ENCODE assay signal across 8 cellular contexts in the genomic region with DNA sequence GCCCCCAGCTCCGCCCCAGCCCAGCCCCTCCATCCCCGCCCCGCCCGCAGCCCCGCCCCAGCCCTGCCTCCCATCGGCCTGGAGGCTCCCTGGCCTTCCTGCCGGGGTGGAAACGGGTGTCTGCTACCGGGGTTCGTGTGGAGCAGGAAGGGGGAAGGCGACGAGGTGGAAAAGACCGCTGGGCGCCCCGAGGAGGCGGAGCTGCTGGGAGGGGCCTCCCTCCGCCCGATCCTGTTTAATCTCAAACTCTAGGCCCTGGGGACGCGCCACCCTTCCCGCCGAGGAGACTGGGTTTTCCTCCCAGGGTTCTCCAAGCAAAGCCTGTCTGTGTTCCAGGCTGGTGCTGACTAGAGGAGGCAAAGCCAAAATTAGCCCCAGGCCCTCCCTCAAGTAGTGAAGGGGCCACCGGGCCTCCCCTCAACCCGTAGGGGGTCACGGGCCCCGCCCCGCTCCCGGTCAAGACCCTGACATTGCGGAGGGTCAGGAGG. TPM values are rescaled to one million over a fixed set of nuclear protein-coding genes. Genes with fewer than 3 reads are reported as not detected.
A peak's percentile ranks its signal among the peaks of the same experiment; 100 is the strongest.
DNase-seq lines count a peak whose midpoint lies in the region; ATAC-seq and TF ChIP-seq lines count a peak whose summit lies in the region.

No MANE protein-coding gene starts in this region.

- H3K4me1 ChIP-seq in right lobe of liver: peaks cover 0 to 3% (median 0%) of the 10 kb centered on the region in 4 donors

- DNase-seq in AG09309 (ENCODE audit: low read depth) (peak; percentile 57), NCI-H128 (lab: John Stamatoyannopoulos, UW; ENCODE audit: unreplicated experiment) (peak; percentile 55), dorsolateral prefrontal cortex (peak; percentile 37 to 79 (median 66)), right lobe of liver (peak; percentile 80 to 85 (median 83)), KBM-7 (no peak)
- peak; percentile 81 to 85 for DNase-seq in activated CD4-positive, alpha-beta T cell treated with anti-CD3 and anti-CD28 coated beads, Interleukin-2, amount 50 U/mL, for 48 hours
- peak; percentile 59 for DNase-seq in stimulated activated CD4-positive, alpha-beta T cell treated with anti-CD3 and anti-CD28 coated beads, Interleukin-4, amount 100 ng/mL, for 1 hour

- H3K27ac ChIP-seq in dorsolateral prefrontal cortex (peak overlapping the region; percentile 87 to 100 (median 98)), right lobe of liver (peak overlapping the region; percentile 70 to 96 (median 84))

- H3K27me3 ChIP-seq in dorsolateral prefrontal cortex (peaks cover 0 to 13% (median 0%) of the 10 kb centered on the region in 45 donors), right lobe of liver (no peaks in the 10 kb centered on the region)

- 13% methylated on average over 3 of the region's 29 CpGs for WGBS in right lobe of liver (ENCODE audit: insufficient coverage, low coverage, low lambda C conversion rate, missing lambda C conversion rate)

- ATAC-seq in GM21381 (IDR thresholded peaks at IDR 0.05; ENCODE audit: unreplicated experiment) (peak; percentile 62), right lobe of liver (peak; percentile 74 to 85 (median 81))

- no peaks in the 10 kb centered on the region for H3K36me3 ChIP-seq in right lobe of liver

- intact Hi-C loops in dorsolateral prefrontal cortex (cut with DNase I): no loop called here
- intact Hi-C loops in right lobe of liver (cut with DNase I): no loop called here

- in situ Hi-C loops in KBM-7 (cut with MboI; ENCODE audit: low pct_unique_long_range_greater_than_20kb, low sequenced_read_pairs): no loop called here

- no peak for TF ChIP-seq CTCF in AG09309 (IDR thresholded peaks at IDR 0.05; ENCODE audit: control insufficient read depth, insufficient read depth, low read depth, low read length, missing control alignments)
- TF ChIP-seq CTCF in dorsolateral prefrontal cortex (IDR thresholded peaks at IDR 0.05 in 54 of 56, conservative IDR thresholded peaks at IDR 0.05 in 2 of 56; ENCODE audit: low read depth in 1 of 56, partially characterized antibody in 56 of 56): peak in 1 of 56 donors; percentile 4
- TF ChIP-seq CTCF in right lobe of liver (IDR thresholded peaks at IDR 0.05): no peak

- peak overlapping the region; percentile 55 for H3K4me3 ChIP-seq in AG09309 (ENCODE audit: control insufficient read depth, low read depth, low read length)
- peak overlapping the region; percentile 51 to 96 (median 75) for H3K4me3 ChIP-seq in dorsolateral prefrontal cortex
- H3K4me3 ChIP-seq in right lobe of liver: peak overlapping the region; percentile 39 to 47 (median 44)

- TF ChIP-seq POLR2A in right lobe of liver (IDR thresholded peaks at IDR 0.05): peak; percentile 50

- no peaks in the 10 kb centered on the region for H3K9me3 ChIP-seq in right lobe of liver

RNA-seq across cellular contexts. Expression of a gene that starts 16.2 kb away (rescaled TPM):
- total RNA-seq in dorsolateral prefrontal cortex (under 1 TPM in 4 of 120 experiments, not detected in 116; 0.50 to 0.91 (median 0.70) TPM), right lobe of liver (not detected)

RNA-seq across cellular contexts. Expression of a gene that starts 41.6 kb away (rescaled TPM):
- total RNA-seq in dorsolateral prefrontal cortex (10 to 100 TPM; 14.3 to 35.0 (median 23.4) TPM), right lobe of liver (1 to 10 TPM; 4.0 to 7.7 (median 6.4) TPM)

RNA-seq across cellular contexts. Expression of a gene that starts 48.9 kb away (rescaled TPM):
- total RNA-seq in dorsolateral prefrontal cortex: 1 to 10 TPM in 85 of 120 experiments, under 1 TPM in 29, not detected in 6; 0.40 to 4.9 (median 1.4) TPM
- total RNA-seq in right lobe of liver: under 1 TPM in 2 of 6 experiments, not detected in 4; 0.24 to 0.27 TPM

RNA-seq across cellular contexts. Expression of a gene that starts 56.5 kb away (rescaled TPM):
- 1 to 10 TPM in 79 of 120 experiments, under 1 TPM in 36, not detected in 5; 0.31 to 5.8 (median 1.4) TPM for total RNA-seq in dorsolateral prefrontal cortex
- total RNA-seq in right lobe of liver: under 1 TPM in 4 of 6 experiments, not detected in 2; 0.20 to 0.99 (median 0.28) TPM
